16 cellular contexts compared by ENCODE assay signal in the genomic region with DNA sequence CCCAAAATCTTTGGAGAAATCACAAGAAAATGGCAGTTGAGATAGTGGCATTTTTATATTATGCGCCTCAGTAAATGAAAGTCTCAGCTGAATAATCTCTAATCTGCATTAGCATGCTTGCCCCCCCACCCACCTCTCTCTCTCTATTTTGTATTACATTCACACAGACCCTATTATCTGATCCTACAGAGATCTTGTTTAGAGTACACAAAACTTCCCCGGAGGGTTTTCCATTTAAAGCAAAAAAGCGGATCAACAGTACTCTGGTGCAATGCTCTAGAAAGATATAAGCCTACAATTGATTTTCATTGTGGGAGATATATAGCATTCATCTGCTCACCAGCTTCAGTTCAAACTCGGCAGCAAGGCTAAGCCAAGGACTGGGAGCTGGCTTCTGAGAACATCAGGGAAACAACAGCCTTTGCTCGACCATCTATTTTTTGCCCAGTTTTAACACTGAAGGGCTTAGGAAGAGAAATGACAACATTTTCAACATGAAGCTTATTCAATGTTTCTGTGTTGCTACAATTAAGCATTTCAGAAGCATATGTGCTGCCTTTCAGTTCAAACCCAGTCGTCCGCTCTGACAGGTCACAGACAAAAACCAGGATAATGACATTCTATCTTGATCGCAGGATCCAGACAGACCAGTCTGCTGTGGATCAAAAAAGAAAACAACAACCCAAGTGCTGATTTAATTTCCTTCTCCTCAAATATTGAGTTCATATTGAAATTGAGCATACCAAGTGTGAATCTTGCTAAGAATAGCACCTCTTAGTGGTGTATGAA.
DNase-seq lines count a peak whose midpoint lies in the region; ATAC-seq and TF ChIP-seq lines count a peak whose summit lies in the region.
"Had no signal": no experiment of that assay in that cellular context is flagged by ENCODE, and none has a peak within 500 bp of the region (broad histone marks: within the 10 kb centered on the region; RNA-seq: fewer than 3 reads in every experiment).

No MANE protein-coding gene starts in this region.

- H3K4ac ChIP-seq in mesendoderm (ENCODE audit: low read depth, low read length) = no peak overlapping the region
- H3K4ac ChIP-seq in trophoblast cell (ENCODE audit: low read depth, low read length) = no peak overlapping the region

- in situ Hi-C loops in HAP-1 (cut with MboI; ENCODE audit: low sequenced_read_pairs) = no loop called here

- H3K36me3 ChIP-seq in HAP-1 (replicated peaks) = no peaks in the 10 kb centered on the region
- H3K36me3 ChIP-seq in SK-N-SH (replicated peaks in 1 of 2; ENCODE audit: control insufficient read depth in 1 of 2, insufficient read depth in 2 of 2, low read length in 1 of 2) = no peaks in the 10 kb centered on the region
- H3K36me3 ChIP-seq in mesendoderm (ENCODE audit: control insufficient read depth, insufficient read depth, low read length) = no peaks in the 10 kb centered on the region
- no peaks in the 10 kb centered on the region for H3K36me3 ChIP-seq in trophoblast cell (ENCODE audit: control insufficient read depth in 1 of 2, insufficient read depth in 2 of 2, low read length in 2 of 2)

- no peak overlapping the region for H2BK12ac ChIP-seq in trophoblast cell (ENCODE audit: low read length)

- CTCF ChIA-PET in SK-N-SH (lab: Yijun Ruan, JAX) = interaction anchor here (0.8 kb wide), 1 partner anchor 659 kb away, joined by 3 read pairs; no protein-coding TSS in a partner anchor

- H3K27ac ChIP-seq in SK-N-SH (ENCODE audit: low read depth in 2 of 2, low read length in 1 of 2) (peak overlapping the region in 1 of 2 experiments; percentile 72; a peak in 2 of 4 replicates), mesendoderm (ENCODE audit: low read depth, low read length) (no peak overlapping the region), trophoblast cell (ENCODE audit: low read depth, low read length) (peak overlapping the region; percentile 90)

- TF ChIP-seq RAD21 in SK-N-SH (IDR thresholded peaks at IDR 0.05; ENCODE audit: low read length) = no peak

- peaks cover 16% of the 10 kb centered on the region for H3F3A ChIP-seq in SK-N-SH (replicated peaks; ENCODE audit: insufficient read depth)

- H2BK120ac ChIP-seq in mesendoderm (ENCODE audit: low read depth, low read length) = peak overlapping the region; percentile 45
- H2BK120ac ChIP-seq in trophoblast cell (ENCODE audit: insufficient read depth, low read length, poor library complexity) = peak overlapping the region; percentile 63

- H3K14ac ChIP-seq in trophoblast cell (ENCODE audit: low read length) = no peak overlapping the region

- no peaks in the 10 kb centered on the region for H4K20me1 ChIP-seq in SK-N-SH (ENCODE audit: insufficient read depth)

- H4K91ac ChIP-seq in trophoblast cell (ENCODE audit: low read depth, low read length) = peak overlapping the region; percentile 68

- POLR2A ChIA-PET in SK-N-SH (lab: Yijun Ruan, JAX) = no interaction called here

- no peak overlapping the region for H3K9ac ChIP-seq in SK-N-SH
- H3K9ac ChIP-seq in mesendoderm (ENCODE audit: low read length) = no peak overlapping the region
- H3K9ac ChIP-seq in trophoblast cell (ENCODE audit: low read length) = no peak overlapping the region

- H2BK15ac ChIP-seq in mesendoderm (replicated peaks; ENCODE audit: low read depth) = no peak overlapping the region

- peak overlapping the region; percentile 45; the same call in 1 of the 2 replicates for H2AFZ ChIP-seq in SK-N-SH (ENCODE audit: low read depth)
- H2AFZ ChIP-seq in trophoblast cell (ENCODE audit: insufficient read depth, low read length, poor library complexity) = no peak overlapping the region

- H4K12ac ChIP-seq in trophoblast cell (ENCODE audit: low read depth, low read length) = no peak overlapping the region

- peak overlapping the region; percentile 60 for H3K18ac ChIP-seq in mesendoderm (ENCODE audit: low read length)
- H3K18ac ChIP-seq in trophoblast cell (ENCODE audit: low read length) = no peak overlapping the region

- no peak for ATAC-seq in GM21717 (IDR thresholded peaks at IDR 0.05; ENCODE audit: unreplicated experiment)

- no peak overlapping the region for H4K5ac ChIP-seq in mesendoderm (ENCODE audit: low read length)

- H3K4me1 ChIP-seq in HAP-1 (peaks cover 19% of the 10 kb centered on the region), SK-N-SH (ENCODE audit: control insufficient read depth in 1 of 2, insufficient read depth in 2 of 2, low read depth in 1 of 2, low read length in 1 of 2) (peaks cover 18 to 20% of the 10 kb centered on the region in 2 experiments; a peak in 3 of 4 replicates), mesendoderm (ENCODE audit: control insufficient read depth, low read depth, low read length) (no peaks in the 10 kb centered on the region), trophoblast cell (ENCODE audit: control insufficient read depth in 1 of 2, insufficient read depth in 2 of 2, low read length in 2 of 2) (peaks cover 7 to 15% of the 10 kb centered on the region in 2 experiments)

- H4K8ac ChIP-seq in mesendoderm (ENCODE audit: low read depth, low read length) (no peak overlapping the region), trophoblast cell (ENCODE audit: low read depth, low read length) (peak overlapping the region; percentile 66)

- no peak overlapping the region for H3K23ac ChIP-seq in mesendoderm (ENCODE audit: low read length)
- no peak overlapping the region for H3K23ac ChIP-seq in trophoblast cell (ENCODE audit: low read length)

- peak in 1 of 2 experiments; percentile 36; a peak in 2 of 4 replicates for TF ChIP-seq EP300 in SK-N-SH (IDR thresholded peaks at IDR 0.05; ENCODE audit: borderline replicate concordance in 1 of 2, low read depth in 1 of 2, low read length in 1 of 2)

- H2BK5ac ChIP-seq in mesendoderm (ENCODE audit: low read length) (no peak overlapping the region), trophoblast cell (ENCODE audit: low read depth, low read length, poor library complexity) (peak overlapping the region; percentile 83)

- H2AK5ac ChIP-seq in mesendoderm (ENCODE audit: low read length) (no peak overlapping the region), trophoblast cell (ENCODE audit: low read length) (no peak overlapping the region)

- no peaks in the 10 kb centered on the region for H3K27me3 ChIP-seq in HAP-1 (ENCODE audit: low read depth)
- no peaks in the 10 kb centered on the region for H3K27me3 ChIP-seq in SK-N-SH (ENCODE audit: insufficient read depth)
- H3K27me3 ChIP-seq in mesendoderm (ENCODE audit: insufficient read depth, low read length, poor library complexity) = no peaks in the 10 kb centered on the region
- H3K27me3 ChIP-seq in trophoblast cell (ENCODE audit: insufficient read depth, low read length) = no peaks in the 10 kb centered on the region

- H3K4me2 ChIP-seq in SK-N-SH (no peak overlapping the region), mesendoderm (ENCODE audit: low read length) (no peak overlapping the region), trophoblast cell (ENCODE audit: low read length) (peak overlapping the region; percentile 49)

- H3K79me2 ChIP-seq in SK-N-SH (ENCODE audit: insufficient read depth) = no peaks in the 10 kb centered on the region
- H3K79me2 ChIP-seq in mesendoderm (ENCODE audit: control insufficient read depth, insufficient read depth, low read length) = no peaks in the 10 kb centered on the region
- H3K79me2 ChIP-seq in trophoblast cell (ENCODE audit: control insufficient read depth, insufficient read depth, low read length, poor library complexity) = no peaks in the 10 kb centered on the region

- peak; percentile 50 to 60 for DNase-seq in HAP-1 (ENCODE audit: low spot score in 2 of 2)
- peak; percentile 42 for DNase-seq in SK-N-SH
- DNase-seq in mesendoderm = no peak
- DNase-seq in trophoblast cell = no peak
- no peak for DNase-seq in dermis blood vessel endothelial cell
- no peak for DNase-seq in mesenteric fat pad (ENCODE audit: low spot score)
- no peak for DNase-seq in SIG-M5 (lab: John Stamatoyannopoulos, UW)
- DNase-seq: C1 segment of cervical spinal cord; Calu3; CD4-positive, alpha-beta memory T cell; COR-L47; DMS53; DMS79 treated with DMSO at 0.1 percent for 48 hours; GOT3; HCEC 1CT had no signal

- H3K9me3 ChIP-seq in HAP-1 = no peaks in the 10 kb centered on the region
- peaks cover 7% of the 10 kb centered on the region; the same call in 1 of the 2 replicates for H3K9me3 ChIP-seq in SK-N-SH
- no peaks in the 10 kb centered on the region for H3K9me3 ChIP-seq in trophoblast cell (ENCODE audit: insufficient read depth, low read depth, low read length)

- no peaks in the 10 kb centered on the region for H3K79me1 ChIP-seq in mesendoderm (ENCODE audit: low read length)
- peaks cover 7% of the 10 kb centered on the region for H3K79me1 ChIP-seq in trophoblast cell (ENCODE audit: low read length)

- no peaks in the 10 kb centered on the region for H3K9me2 ChIP-seq in SK-N-SH

- H3K56ac ChIP-seq in mesendoderm (ENCODE audit: low read length) = no peak overlapping the region

- H3K4me3 ChIP-seq in HAP-1 (no peak overlapping the region), SK-N-SH (ENCODE audit: low read depth in 2 of 2, low read length in 1 of 2) (no peak overlapping the region), mesendoderm (ENCODE audit: low read length) (no peak overlapping the region), trophoblast cell (ENCODE audit: low read depth, low read length) (no peak overlapping the region)

- TF ChIP-seq CTCF in SK-N-SH (IDR thresholded peaks at IDR 0.05) = no peak

- WGBS in SK-N-SH (ENCODE audit: low lambda C conversion rate) = 43% methylated on average over 8 of the region's 8 CpGs
- WGBS in mesendoderm (ENCODE audit: extremely low coverage, insufficient coverage, low lambda C conversion rate) = no CpG with 5 or more reads among the region's 8 CpGs
- no CpG with 5 or more reads among the region's 8 CpGs for WGBS in trophoblast cell (ENCODE audit: extremely low coverage, insufficient coverage, insufficient read length)

TF ChIP-seq in SK-N-SH, 30 proteins besides CTCF, POLR2A, EP300 and RAD21:
- TF ChIP-seq CHD2 (IDR thresholded peaks at IDR 0.05; ENCODE audit: low read length, partially characterized antibody) (peak; percentile 15), ELF1 (IDR thresholded peaks at IDR 0.05) (no peak), GATA2 (CRISPR knock-in tag; IDR thresholded peaks at IDR 0.05) (peak; percentile 60; the same call in 1 of the 2 replicates), TCF12 (IDR thresholded peaks at IDR 0.05) (peak; percentile 40; the same call in 1 of the 2 replicates)

Comparison
In these comparisons a context has a peak if more than half of its experiments do, and no peak if none do; other contexts are left out.
1. DNase-seq: peak in HAP-1 (2 of 2) and SK-N-SH (single experiment); none in mesendoderm (single experiment), trophoblast cell (0 of 2), dermis blood vessel endothelial cell (single experiment), mesenteric fat pad (single experiment) and SIG-M5 (single experiment).